Comparison of ENCODE assay signal across 2 cellular contexts in genomic region chr19:5296457-5297271, GRCh38.
A peak's percentile ranks its signal among the peaks of the same experiment; 100 is the strongest.
TF ChIP-seq lines count a peak whose summit lies in the region.

No MANE protein-coding gene starts in this region.

TF ChIP-seq in HepG2, 621 proteins besides CTCF, POLR2A, EP300 and RAD21:
- TF ChIP-seq HNF1A (IDR thresholded peaks at IDR 0.05; ENCODE audit: low read depth) (no peak), HNF1A (CRISPR knock-in tag; IDR thresholded peaks at IDR 0.05; ENCODE audit: borderline replicate concordance) (no peak), ZMYM3 (CRISPR knock-in tag; IDR thresholded peaks at IDR 0.05) (0 out of 2 replicates have a peak, but pooled peaks have one; percentile 60), SAP130 (CRISPR knock-in tag; IDR thresholded peaks at IDR 0.05; ENCODE audit: low read depth) (no peak), MTF2 (CRISPR knock-in tag; IDR thresholded peaks at IDR 0.05; ENCODE audit: borderline replicate concordance) (no peak), CCDC6 (CRISPR knock-in tag; IDR thresholded peaks at IDR 0.05) (no peak), TMF1 (CRISPR knock-in tag; IDR thresholded peaks at IDR 0.05; ENCODE audit: low read depth) (no peak), GATA4 (IDR thresholded peaks at IDR 0.05; ENCODE audit: borderline replicate concordance, low read depth) (no peak), HOXA9 (CRISPR knock-in tag; IDR thresholded peaks at IDR 0.05; ENCODE audit: borderline replicate concordance) (no peak)

TF ChIP-seq in H1, 55 proteins besides CTCF, POLR2A, EP300 and RAD21:
- TF ChIP-seq NANOG (IDR thresholded peaks at IDR 0.05; ENCODE audit: insufficient read depth, low read depth, low read length, poor library complexity, severe bottlenecking) (no peak), KDM1A (IDR thresholded peaks at IDR 0.05; ENCODE audit: borderline replicate concordance, low read length) (0 out of 2 replicates have a peak, but pooled peaks have one; percentile 36)
